In the genomic region with DNA sequence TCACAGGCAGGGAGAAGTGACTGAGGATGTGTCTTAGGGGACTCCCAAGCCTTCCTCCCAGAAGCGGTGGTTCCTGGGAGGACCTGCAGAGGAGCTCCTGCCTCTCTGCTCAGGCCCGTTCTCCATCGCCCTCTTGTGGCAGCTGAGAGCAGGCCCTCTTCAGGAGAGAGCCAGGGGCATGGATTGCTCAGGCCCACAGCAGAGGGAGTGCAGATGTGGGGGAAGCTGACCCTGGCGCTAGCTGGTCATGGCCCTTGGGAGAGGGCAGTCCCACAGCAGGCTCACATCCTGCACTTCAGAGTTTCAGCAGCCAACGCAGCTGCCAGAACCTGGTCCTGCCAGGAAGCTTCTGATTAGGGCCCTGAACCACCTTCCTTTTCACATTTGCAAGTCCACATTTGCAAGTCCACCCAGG, we compare ENCODE assay signal across 1 cellular context.
TF ChIP-seq lines count a peak whose summit lies in the region.

No MANE protein-coding gene starts in this region.

TF ChIP-seq in GM12878, 131 proteins besides CTCF, POLR2A, EP300 and RAD21 (continued from another document and continues in another):
- TF ChIP-seq, protein P1, sequence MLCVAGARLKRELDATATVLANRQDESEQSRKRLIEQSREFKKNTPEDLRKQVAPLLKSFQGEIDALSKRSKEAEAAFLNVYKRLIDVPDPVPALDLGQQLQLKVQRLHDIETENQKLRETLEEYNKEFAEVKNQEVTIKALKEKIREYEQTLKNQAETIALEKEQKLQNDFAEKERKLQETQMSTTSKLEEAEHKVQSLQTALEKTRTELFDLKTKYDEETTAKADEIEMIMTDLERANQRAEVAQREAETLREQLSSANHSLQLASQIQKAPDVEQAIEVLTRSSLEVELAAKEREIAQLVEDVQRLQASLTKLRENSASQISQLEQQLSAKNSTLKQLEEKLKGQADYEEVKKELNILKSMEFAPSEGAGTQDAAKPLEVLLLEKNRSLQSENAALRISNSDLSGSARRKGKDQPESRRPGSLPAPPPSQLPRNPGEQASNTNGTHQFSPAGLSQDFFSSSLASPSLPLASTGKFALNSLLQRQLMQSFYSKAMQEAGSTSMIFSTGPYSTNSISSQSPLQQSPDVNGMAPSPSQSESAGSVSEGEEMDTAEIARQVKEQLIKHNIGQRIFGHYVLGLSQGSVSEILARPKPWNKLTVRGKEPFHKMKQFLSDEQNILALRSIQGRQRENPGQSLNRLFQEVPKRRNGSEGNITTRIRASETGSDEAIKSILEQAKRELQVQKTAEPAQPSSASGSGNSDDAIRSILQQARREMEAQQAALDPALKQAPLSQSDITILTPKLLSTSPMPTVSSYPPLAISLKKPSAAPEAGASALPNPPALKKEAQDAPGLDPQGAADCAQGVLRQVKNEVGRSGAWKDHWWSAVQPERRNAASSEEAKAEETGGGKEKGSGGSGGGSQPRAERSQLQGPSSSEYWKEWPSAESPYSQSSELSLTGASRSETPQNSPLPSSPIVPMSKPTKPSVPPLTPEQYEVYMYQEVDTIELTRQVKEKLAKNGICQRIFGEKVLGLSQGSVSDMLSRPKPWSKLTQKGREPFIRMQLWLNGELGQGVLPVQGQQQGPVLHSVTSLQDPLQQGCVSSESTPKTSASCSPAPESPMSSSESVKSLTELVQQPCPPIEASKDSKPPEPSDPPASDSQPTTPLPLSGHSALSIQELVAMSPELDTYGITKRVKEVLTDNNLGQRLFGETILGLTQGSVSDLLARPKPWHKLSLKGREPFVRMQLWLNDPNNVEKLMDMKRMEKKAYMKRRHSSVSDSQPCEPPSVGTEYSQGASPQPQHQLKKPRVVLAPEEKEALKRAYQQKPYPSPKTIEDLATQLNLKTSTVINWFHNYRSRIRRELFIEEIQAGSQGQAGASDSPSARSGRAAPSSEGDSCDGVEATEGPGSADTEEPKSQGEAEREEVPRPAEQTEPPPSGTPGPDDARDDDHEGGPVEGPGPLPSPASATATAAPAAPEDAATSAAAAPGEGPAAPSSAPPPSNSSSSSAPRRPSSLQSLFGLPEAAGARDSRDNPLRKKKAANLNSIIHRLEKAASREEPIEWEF (IDR thresholded peaks at IDR 0.05; ENCODE audit: insufficient replicate concordance, low read depth, low read length), result no peak
- TF ChIP-seq, protein P2, sequence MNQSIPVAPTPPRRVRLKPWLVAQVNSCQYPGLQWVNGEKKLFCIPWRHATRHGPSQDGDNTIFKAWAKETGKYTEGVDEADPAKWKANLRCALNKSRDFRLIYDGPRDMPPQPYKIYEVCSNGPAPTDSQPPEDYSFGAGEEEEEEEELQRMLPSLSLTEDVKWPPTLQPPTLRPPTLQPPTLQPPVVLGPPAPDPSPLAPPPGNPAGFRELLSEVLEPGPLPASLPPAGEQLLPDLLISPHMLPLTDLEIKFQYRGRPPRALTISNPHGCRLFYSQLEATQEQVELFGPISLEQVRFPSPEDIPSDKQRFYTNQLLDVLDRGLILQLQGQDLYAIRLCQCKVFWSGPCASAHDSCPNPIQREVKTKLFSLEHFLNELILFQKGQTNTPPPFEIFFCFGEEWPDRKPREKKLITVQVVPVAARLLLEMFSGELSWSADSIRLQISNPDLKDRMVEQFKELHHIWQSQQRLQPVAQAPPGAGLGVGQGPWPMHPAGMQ (IDR thresholded peaks at IDR 0.05; ENCODE audit: borderline replicate concordance), result no peak
- no peak for TF ChIP-seq NR2C2 (IDR thresholded peaks at IDR 0.05; ENCODE audit: borderline replicate concordance, control insufficient read depth, insufficient read length, low read depth)
- no peak for TF ChIP-seq GABPA (IDR thresholded peaks at IDR 0.05; ENCODE audit: low read depth)
- TF ChIP-seq FOXK2 (IDR thresholded peaks at IDR 0.05), result no peak
- TF ChIP-seq JUNB (IDR thresholded peaks at IDR 0.05), result no peak
- TF ChIP-seq, protein P3, sequence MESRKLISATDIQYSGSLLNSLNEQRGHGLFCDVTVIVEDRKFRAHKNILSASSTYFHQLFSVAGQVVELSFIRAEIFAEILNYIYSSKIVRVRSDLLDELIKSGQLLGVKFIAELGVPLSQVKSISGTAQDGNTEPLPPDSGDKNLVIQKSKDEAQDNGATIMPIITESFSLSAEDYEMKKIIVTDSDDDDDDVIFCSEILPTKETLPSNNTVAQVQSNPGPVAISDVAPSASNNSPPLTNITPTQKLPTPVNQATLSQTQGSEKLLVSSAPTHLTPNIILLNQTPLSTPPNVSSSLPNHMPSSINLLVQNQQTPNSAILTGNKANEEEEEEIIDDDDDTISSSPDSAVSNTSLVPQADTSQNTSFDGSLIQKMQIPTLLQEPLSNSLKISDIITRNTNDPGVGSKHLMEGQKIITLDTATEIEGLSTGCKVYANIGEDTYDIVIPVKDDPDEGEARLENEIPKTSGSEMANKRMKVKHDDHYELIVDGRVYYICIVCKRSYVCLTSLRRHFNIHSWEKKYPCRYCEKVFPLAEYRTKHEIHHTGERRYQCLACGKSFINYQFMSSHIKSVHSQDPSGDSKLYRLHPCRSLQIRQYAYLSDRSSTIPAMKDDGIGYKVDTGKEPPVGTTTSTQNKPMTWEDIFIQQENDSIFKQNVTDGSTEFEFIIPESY (IDR thresholded peaks at IDR 0.05), result no peak
- TF ChIP-seq NFYA (IDR thresholded peaks at IDR 0.05; ENCODE audit: borderline replicate concordance, low read depth, low read length), result no peak
- no peak for TF ChIP-seq EZH2 (IDR thresholded peaks at IDR 0.05; ENCODE audit: borderline replicate concordance, control insufficient read depth, low read depth, low read length)
- TF ChIP-seq TCF12 (IDR thresholded peaks at IDR 0.05; ENCODE audit: low read depth, low read length), result no peak
- no peak for TF ChIP-seq WRNIP1 (IDR thresholded peaks at IDR 0.05; ENCODE audit: borderline replicate concordance, low read depth, low read length)
- TF ChIP-seq IKZF1 (conservative IDR thresholded peaks at IDR 0.05), result peak; percentile 53
- TF ChIP-seq ZNF384 (IDR thresholded peaks at IDR 0.05; ENCODE audit: borderline replicate concordance, low read depth, low read length), result no peak
- no peak for TF ChIP-seq RUNX3 (IDR thresholded peaks at IDR 0.05; ENCODE audit: low read length)
- no peak for TF ChIP-seq TAF1 (IDR thresholded peaks at IDR 0.05; ENCODE audit: borderline replicate concordance, low read depth, low read length)
- no peak for TF ChIP-seq MTA2 (IDR thresholded peaks at IDR 0.05; ENCODE audit: low read depth)
- TF ChIP-seq, protein P4, sequence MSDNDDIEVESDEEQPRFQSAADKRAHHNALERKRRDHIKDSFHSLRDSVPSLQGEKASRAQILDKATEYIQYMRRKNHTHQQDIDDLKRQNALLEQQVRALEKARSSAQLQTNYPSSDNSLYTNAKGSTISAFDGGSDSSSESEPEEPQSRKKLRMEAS (IDR thresholded peaks at IDR 0.05; ENCODE audit: low read depth, low read length), result no peak
- TF ChIP-seq, protein P5, sequence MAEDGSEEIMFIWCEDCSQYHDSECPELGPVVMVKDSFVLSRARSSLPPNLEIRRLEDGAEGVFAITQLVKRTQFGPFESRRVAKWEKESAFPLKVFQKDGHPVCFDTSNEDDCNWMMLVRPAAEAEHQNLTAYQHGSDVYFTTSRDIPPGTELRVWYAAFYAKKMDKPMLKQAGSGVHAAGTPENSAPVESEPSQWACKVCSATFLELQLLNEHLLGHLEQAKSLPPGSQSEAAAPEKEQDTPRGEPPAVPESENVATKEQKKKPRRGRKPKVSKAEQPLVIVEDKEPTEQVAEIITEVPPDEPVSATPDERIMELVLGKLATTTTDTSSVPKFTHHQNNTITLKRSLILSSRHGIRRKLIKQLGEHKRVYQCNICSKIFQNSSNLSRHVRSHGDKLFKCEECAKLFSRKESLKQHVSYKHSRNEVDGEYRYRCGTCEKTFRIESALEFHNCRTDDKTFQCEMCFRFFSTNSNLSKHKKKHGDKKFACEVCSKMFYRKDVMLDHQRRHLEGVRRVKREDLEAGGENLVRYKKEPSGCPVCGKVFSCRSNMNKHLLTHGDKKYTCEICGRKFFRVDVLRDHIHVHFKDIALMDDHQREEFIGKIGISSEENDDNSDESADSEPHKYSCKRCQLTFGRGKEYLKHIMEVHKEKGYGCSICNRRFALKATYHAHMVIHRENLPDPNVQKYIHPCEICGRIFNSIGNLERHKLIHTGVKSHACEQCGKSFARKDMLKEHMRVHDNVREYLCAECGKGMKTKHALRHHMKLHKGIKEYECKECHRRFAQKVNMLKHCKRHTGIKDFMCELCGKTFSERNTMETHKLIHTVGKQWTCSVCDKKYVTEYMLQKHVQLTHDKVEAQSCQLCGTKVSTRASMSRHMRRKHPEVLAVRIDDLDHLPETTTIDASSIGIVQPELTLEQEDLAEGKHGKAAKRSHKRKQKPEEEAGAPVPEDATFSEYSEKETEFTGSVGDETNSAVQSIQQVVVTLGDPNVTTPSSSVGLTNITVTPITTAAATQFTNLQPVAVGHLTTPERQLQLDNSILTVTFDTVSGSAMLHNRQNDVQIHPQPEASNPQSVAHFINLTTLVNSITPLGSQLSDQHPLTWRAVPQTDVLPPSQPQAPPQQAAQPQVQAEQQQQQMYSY (CRISPR knock-in tag; IDR thresholded peaks at IDR 0.05), result no peak
- TF ChIP-seq ZBED1 (IDR thresholded peaks at IDR 0.05; ENCODE audit: borderline replicate concordance), result no peak
- no peak for TF ChIP-seq KLF5 (IDR thresholded peaks at IDR 0.05; ENCODE audit: partially characterized antibody)
- TF ChIP-seq PAX8 (IDR thresholded peaks at IDR 0.05), result no peak
- no peak for TF ChIP-seq KDM1A (IDR thresholded peaks at IDR 0.05; ENCODE audit: borderline replicate concordance)
- no peak for TF ChIP-seq POLR2AphosphoS5 (IDR thresholded peaks at IDR 0.05; ENCODE audit: low read length)
- TF ChIP-seq POU2F2 (IDR thresholded peaks at IDR 0.05; ENCODE audit: borderline replicate concordance, low read depth, low read length), result no peak; the same call in 2 of the 3 replicates
- TF ChIP-seq, protein P6, sequence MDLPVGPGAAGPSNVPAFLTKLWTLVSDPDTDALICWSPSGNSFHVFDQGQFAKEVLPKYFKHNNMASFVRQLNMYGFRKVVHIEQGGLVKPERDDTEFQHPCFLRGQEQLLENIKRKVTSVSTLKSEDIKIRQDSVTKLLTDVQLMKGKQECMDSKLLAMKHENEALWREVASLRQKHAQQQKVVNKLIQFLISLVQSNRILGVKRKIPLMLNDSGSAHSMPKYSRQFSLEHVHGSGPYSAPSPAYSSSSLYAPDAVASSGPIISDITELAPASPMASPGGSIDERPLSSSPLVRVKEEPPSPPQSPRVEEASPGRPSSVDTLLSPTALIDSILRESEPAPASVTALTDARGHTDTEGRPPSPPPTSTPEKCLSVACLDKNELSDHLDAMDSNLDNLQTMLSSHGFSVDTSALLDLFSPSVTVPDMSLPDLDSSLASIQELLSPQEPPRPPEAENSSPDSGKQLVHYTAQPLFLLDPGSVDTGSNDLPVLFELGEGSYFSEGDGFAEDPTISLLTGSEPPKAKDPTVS (IDR thresholded peaks at IDR 0.05; ENCODE audit: low read depth, low read length), result no peak
- no peak for TF ChIP-seq MEF2A (IDR thresholded peaks at IDR 0.05; ENCODE audit: insufficient read depth, low read depth, low read length)
- TF ChIP-seq SUZ12 (IDR thresholded peaks at IDR 0.05; ENCODE audit: unreplicated experiment), result no peak
- no peak for TF ChIP-seq CHD1 (IDR thresholded peaks at IDR 0.05; ENCODE audit: low read depth, low read length)
- TF ChIP-seq, protein P7, sequence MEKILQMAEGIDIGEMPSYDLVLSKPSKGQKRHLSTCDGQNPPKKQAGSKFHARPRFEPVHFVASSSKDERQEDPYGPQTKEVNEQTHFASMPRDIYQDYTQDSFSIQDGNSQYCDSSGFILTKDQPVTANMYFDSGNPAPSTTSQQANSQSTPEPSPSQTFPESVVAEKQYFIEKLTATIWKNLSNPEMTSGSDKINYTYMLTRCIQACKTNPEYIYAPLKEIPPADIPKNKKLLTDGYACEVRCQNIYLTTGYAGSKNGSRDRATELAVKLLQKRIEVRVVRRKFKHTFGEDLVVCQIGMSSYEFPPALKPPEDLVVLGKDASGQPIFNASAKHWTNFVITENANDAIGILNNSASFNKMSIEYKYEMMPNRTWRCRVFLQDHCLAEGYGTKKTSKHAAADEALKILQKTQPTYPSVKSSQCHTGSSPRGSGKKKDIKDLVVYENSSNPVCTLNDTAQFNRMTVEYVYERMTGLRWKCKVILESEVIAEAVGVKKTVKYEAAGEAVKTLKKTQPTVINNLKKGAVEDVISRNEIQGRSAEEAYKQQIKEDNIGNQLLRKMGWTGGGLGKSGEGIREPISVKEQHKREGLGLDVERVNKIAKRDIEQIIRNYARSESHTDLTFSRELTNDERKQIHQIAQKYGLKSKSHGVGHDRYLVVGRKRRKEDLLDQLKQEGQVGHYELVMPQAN (conservative IDR thresholded peaks at IDR 0.05), result no peak
- TF ChIP-seq NBN (IDR thresholded peaks at IDR 0.05), result peak; percentile 63; the same call in 1 of the 2 replicates
- TF ChIP-seq SPI1 (IDR thresholded peaks at IDR 0.05; ENCODE audit: borderline replicate concordance, insufficient read depth, low read depth, low read length), result 0 out of 2 replicates have a peak, but pooled peaks have one; percentile 1
- no peak for TF ChIP-seq YBX1 (IDR thresholded peaks at IDR 0.05)
- TF ChIP-seq HDGF (IDR thresholded peaks at IDR 0.05), result peak; percentile 93
- no peak for TF ChIP-seq FOS (IDR thresholded peaks at IDR 0.05; ENCODE audit: borderline replicate concordance, extremely low read depth, insufficient read length)
- TF ChIP-seq, protein P8, sequence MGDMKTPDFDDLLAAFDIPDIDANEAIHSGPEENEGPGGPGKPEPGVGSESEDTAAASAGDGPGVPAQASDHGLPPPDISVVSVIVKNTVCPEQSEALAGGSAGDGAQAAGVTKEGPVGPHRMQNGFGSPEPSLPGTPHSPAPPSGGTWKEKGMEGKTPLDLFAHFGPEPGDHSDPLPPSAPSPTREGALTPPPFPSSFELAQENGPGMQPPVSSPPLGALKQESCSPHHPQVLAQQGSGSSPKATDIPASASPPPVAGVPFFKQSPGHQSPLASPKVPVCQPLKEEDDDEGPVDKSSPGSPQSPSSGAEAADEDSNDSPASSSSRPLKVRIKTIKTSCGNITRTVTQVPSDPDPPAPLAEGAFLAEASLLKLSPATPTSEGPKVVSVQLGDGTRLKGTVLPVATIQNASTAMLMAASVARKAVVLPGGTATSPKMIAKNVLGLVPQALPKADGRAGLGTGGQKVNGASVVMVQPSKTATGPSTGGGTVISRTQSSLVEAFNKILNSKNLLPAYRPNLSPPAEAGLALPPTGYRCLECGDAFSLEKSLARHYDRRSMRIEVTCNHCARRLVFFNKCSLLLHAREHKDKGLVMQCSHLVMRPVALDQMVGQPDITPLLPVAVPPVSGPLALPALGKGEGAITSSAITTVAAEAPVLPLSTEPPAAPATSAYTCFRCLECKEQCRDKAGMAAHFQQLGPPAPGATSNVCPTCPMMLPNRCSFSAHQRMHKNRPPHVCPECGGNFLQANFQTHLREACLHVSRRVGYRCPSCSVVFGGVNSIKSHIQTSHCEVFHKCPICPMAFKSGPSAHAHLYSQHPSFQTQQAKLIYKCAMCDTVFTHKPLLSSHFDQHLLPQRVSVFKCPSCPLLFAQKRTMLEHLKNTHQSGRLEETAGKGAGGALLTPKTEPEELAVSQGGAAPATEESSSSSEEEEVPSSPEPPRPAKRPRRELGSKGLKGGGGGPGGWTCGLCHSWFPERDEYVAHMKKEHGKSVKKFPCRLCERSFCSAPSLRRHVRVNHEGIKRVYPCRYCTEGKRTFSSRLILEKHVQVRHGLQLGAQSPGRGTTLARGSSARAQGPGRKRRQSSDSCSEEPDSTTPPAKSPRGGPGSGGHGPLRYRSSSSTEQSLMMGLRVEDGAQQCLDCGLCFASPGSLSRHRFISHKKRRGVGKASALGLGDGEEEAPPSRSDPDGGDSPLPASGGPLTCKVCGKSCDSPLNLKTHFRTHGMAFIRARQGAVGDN (IDR thresholded peaks at IDR 0.05), result no peak
- no peak for TF ChIP-seq KAT2A (conservative IDR thresholded peaks at IDR 0.05; ENCODE audit: control insufficient read depth, low read depth, low read length)
- TF ChIP-seq SMARCA5 (IDR thresholded peaks at IDR 0.05), result peak; percentile 78
